Comparison of ENCODE assay signal across 17 cellular contexts in genomic region chr14:91358654-91359210, GRCh38. TPM values are rescaled to one million over a fixed set of nuclear protein-coding genes. Genes with fewer than 3 reads are reported as not detected.
A peak's percentile ranks its signal among the peaks of the same experiment; 100 is the strongest.
DNase-seq lines count a peak whose midpoint lies in the region; ATAC-seq and TF ChIP-seq lines count a peak whose summit lies in the region.
"Had no signal": no experiment of that assay in that cellular context is flagged by ENCODE, and none has a peak within 500 bp of the region (broad histone marks: within the 10 kb centered on the region; RNA-seq: fewer than 3 reads in every experiment).

No MANE protein-coding gene starts in this region.

- peak overlapping the region; percentile 94 for H3K27ac ChIP-seq in CD4-positive, CD25-positive, alpha-beta regulatory T cell (ENCODE audit: insufficient read depth, low read length, poor library complexity, severe bottlenecking)
- peak overlapping the region; percentile 99; the same call in 1 of the 2 replicates for H3K27ac ChIP-seq in MM.1S (ENCODE audit: low read length)
- H3K27ac ChIP-seq: cardiac muscle cell, dorsolateral prefrontal cortex, esophagus muscularis mucosa, left lung, vagina had no signal

- no peak overlapping the region for H3K9ac ChIP-seq in MM.1S (ENCODE audit: low read length)
- H3K9ac ChIP-seq: SK-N-SH had no signal

- H3F3A ChIP-seq in MM.1S (ENCODE audit: insufficient read depth, low read length), result peaks cover 51% of the 10 kb centered on the region

- CTCF ChIA-PET in GM10248 (lab: Yijun Ruan, JAX), result interaction anchor here (1.3 to 8.4 kb wide), 4 partner anchors 8 to 62 kb away, joined by 4 to 56 read pairs (median 7); no protein-coding TSS in a partner anchor

- H3K4me2 ChIP-seq in MM.1S (ENCODE audit: low read depth, low read length), result no peak overlapping the region
- H3K4me2 ChIP-seq: SK-N-SH had no signal

- TF ChIP-seq CTCF in MM.1S (IDR thresholded peaks at IDR 0.05; ENCODE audit: low read length) (no peak), glutamatergic neuron (IDR thresholded peaks at IDR 0.05; ENCODE audit: partially characterized antibody, unreplicated experiment) (no peak), GM10248 (IDR thresholded peaks at IDR 0.05; ENCODE audit: control extremely low read depth, extremely low read depth, low read depth, missing control alignments) (no peak)

- POLR2A ChIA-PET in GM10248 (lab: Yijun Ruan, JAX), result interaction anchor here (0.6 kb wide), 1 partner anchor 38 kb away, joined by 7 read pairs; no protein-coding TSS in a partner anchor

- peaks cover 100% of the 10 kb centered on the region for H3K79me2 ChIP-seq in MM.1S (ENCODE audit: low read length)

- H3K9me3 Mint-ChIP-seq in CD4-positive, CD25-positive, alpha-beta regulatory T cell, result no peaks in the 10 kb centered on the region
- no peaks in the 10 kb centered on the region for H3K9me3 Mint-ChIP-seq in activated T-helper 17 cell treated with anti-CD3 and anti-CD28 coated beads, Interleukin-2, amount 50 U/mL, for 72 hours
- H3K9me3 Mint-ChIP-seq in glutamatergic neuron (ENCODE audit: unreplicated experiment), result peaks cover 25% of the 10 kb centered on the region

- peaks cover 39% of the 10 kb centered on the region for H3K36me3 Mint-ChIP-seq in CD4-positive, CD25-positive, alpha-beta regulatory T cell
- peaks cover 71% of the 10 kb centered on the region for H3K36me3 Mint-ChIP-seq in activated T-helper 17 cell treated with anti-CD3 and anti-CD28 coated beads, Interleukin-2, amount 50 U/mL, for 72 hours (ENCODE audit: low read depth)
- peaks cover 6% of the 10 kb centered on the region for H3K36me3 Mint-ChIP-seq in glutamatergic neuron (ENCODE audit: unreplicated experiment)

- H3K4me1 ChIP-seq in CD4-positive, CD25-positive, alpha-beta regulatory T cell (ENCODE audit: control insufficient read depth, insufficient read depth, low read length, poor library complexity, severe bottlenecking), result peaks cover 86% of the 10 kb centered on the region
- peaks cover 58% of the 10 kb centered on the region for H3K4me1 ChIP-seq in MM.1S (ENCODE audit: low read length)

- H3K27me3 Mint-ChIP-seq in CD4-positive, CD25-positive, alpha-beta regulatory T cell, result no peaks in the 10 kb centered on the region
- H3K27me3 Mint-ChIP-seq in activated T-helper 17 cell treated with anti-CD3 and anti-CD28 coated beads, Interleukin-2, amount 50 U/mL, for 72 hours, result no peaks in the 10 kb centered on the region
- peaks cover 17% of the 10 kb centered on the region for H3K27me3 Mint-ChIP-seq in glutamatergic neuron (ENCODE audit: unreplicated experiment)

- no peak for ATAC-seq in CD4-positive, CD25-positive, alpha-beta regulatory T cell (ENCODE audit: low read depth in 2 of 2)
- peak; percentile 38 for ATAC-seq in activated T-helper 17 cell treated with anti-CD3 and anti-CD28 coated beads, Interleukin-2, amount 50 U/mL, for 72 hours (replicated peaks)
- no peak for ATAC-seq in HG03108 (IDR thresholded peaks at IDR 0.05; ENCODE audit: unreplicated experiment)
- ATAC-seq: left lung, sciatic nerve had no signal

- no peaks in the 10 kb centered on the region for H3K9me3 ChIP-seq in CD4-positive, CD25-positive, alpha-beta regulatory T cell (ENCODE audit: control insufficient read depth in 2 of 2, low read length in 2 of 2)
- no peaks in the 10 kb centered on the region for H3K9me3 ChIP-seq in MM.1S (replicated peaks; ENCODE audit: insufficient read depth, low read length)
- H3K9me3 ChIP-seq: esophagus muscularis mucosa, left lung, SK-N-SH, vagina had no signal

- peak overlapping the region in 1 of 4 donors; percentile 74 for H3K4me3 Mint-ChIP-seq in CD4-positive, CD25-positive, alpha-beta regulatory T cell
- no peak overlapping the region for H3K4me3 Mint-ChIP-seq in activated T-helper 17 cell treated with anti-CD3 and anti-CD28 coated beads, Interleukin-2, amount 50 U/mL, for 72 hours
- no peak overlapping the region for H3K4me3 Mint-ChIP-seq in glutamatergic neuron (ENCODE audit: unreplicated experiment)

- H3K4me3 ChIP-seq in CD4-positive, CD25-positive, alpha-beta regulatory T cell (ENCODE audit: low read depth, low read length), result no peak overlapping the region
- no peak overlapping the region for H3K4me3 ChIP-seq in MM.1S (ENCODE audit: low read length)
- H3K4me3 ChIP-seq: cardiac muscle cell, dorsolateral prefrontal cortex, esophagus muscularis mucosa, left lung, vagina had no signal

- peak overlapping the region; percentile 49 to 81 (median 74) for H3K27ac Mint-ChIP-seq in CD4-positive, CD25-positive, alpha-beta regulatory T cell
- H3K27ac Mint-ChIP-seq in activated T-helper 17 cell treated with anti-CD3 and anti-CD28 coated beads, Interleukin-2, amount 50 U/mL, for 72 hours, result no peak overlapping the region
- H3K27ac Mint-ChIP-seq in glutamatergic neuron (ENCODE audit: unreplicated experiment), result peak overlapping the region; percentile 84

- peaks cover 11 to 87% (median 61%) of the 10 kb centered on the region in 4 donors for H3K4me1 Mint-ChIP-seq in CD4-positive, CD25-positive, alpha-beta regulatory T cell
- peaks cover 42% of the 10 kb centered on the region for H3K4me1 Mint-ChIP-seq in activated T-helper 17 cell treated with anti-CD3 and anti-CD28 coated beads, Interleukin-2, amount 50 U/mL, for 72 hours
- H3K4me1 Mint-ChIP-seq in glutamatergic neuron (ENCODE audit: low read depth, unreplicated experiment), result peaks cover 53% of the 10 kb centered on the region

- H2AFZ ChIP-seq in MM.1S (ENCODE audit: low read length), result no peak overlapping the region

- H3K9me2 ChIP-seq in MM.1S (replicated peaks; ENCODE audit: insufficient read depth, low read length), result no peaks in the 10 kb centered on the region
- H3K9me2 ChIP-seq: SK-N-SH had no signal

- no peak for DNase-seq in CD4-positive, CD25-positive, alpha-beta regulatory T cell
- DNase-seq in MM.1S (no peak), glutamatergic neuron (no peak), NAMALWA (ENCODE audit: low spot score) (no peak), GM10248 (ENCODE audit: extremely low spot score) (no peak)
- DNase-seq: activated CD4-positive, alpha-beta T cell treated with anti-CD3 and anti-CD28 coated beads for 48 hours; dorsolateral prefrontal cortex; KBM-7; NCI-H1092 treated with DMSO at 0.1 percent for 48 hours; SK-N-SH had no signal

- no peaks in the 10 kb centered on the region for H3K27me3 ChIP-seq in CD4-positive, CD25-positive, alpha-beta regulatory T cell (ENCODE audit: control insufficient read depth, insufficient read depth, low read length)
- no peaks in the 10 kb centered on the region for H3K27me3 ChIP-seq in MM.1S (replicated peaks; ENCODE audit: insufficient read depth, low read length)
- H3K27me3 ChIP-seq: dorsolateral prefrontal cortex, esophagus muscularis mucosa, left lung, vagina had no signal

- H4K20me1 ChIP-seq in MM.1S (ENCODE audit: insufficient read depth, low read length), result no peaks in the 10 kb centered on the region

- H3K36me3 ChIP-seq in CD4-positive, CD25-positive, alpha-beta regulatory T cell (ENCODE audit: control insufficient read depth, insufficient read depth, low read length), result peaks cover 40% of the 10 kb centered on the region
- no peaks in the 10 kb centered on the region for H3K36me3 ChIP-seq in MM.1S (replicated peaks; ENCODE audit: insufficient read depth, low read length)
- H3K36me3 ChIP-seq: cardiac muscle cell, esophagus muscularis mucosa, vagina had no signal

RNA-seq across cellular contexts. Expression of gene CCDC88C, which starts 58.9 kb away (rescaled TPM):
- total RNA-seq in CD4-positive, CD25-positive, alpha-beta regulatory T cell, result 466 TPM
- 10 to 100 TPM; 25.9 to 35.6 (median 31.0) TPM for polyA plus RNA-seq in CD4-positive, CD25-positive, alpha-beta regulatory T cell
- 100 to 1,000 TPM; 143 to 172 TPM for total RNA-seq in activated T-helper 17 cell treated with anti-CD3 and anti-CD28 coated beads, Interleukin-2, amount 50 U/mL, for 72 hours
- 68.0 TPM for total RNA-seq in glutamatergic neuron (ENCODE audit: unreplicated experiment)
